ENCODE assay signal across 26 cellular contexts in the genomic region with DNA sequence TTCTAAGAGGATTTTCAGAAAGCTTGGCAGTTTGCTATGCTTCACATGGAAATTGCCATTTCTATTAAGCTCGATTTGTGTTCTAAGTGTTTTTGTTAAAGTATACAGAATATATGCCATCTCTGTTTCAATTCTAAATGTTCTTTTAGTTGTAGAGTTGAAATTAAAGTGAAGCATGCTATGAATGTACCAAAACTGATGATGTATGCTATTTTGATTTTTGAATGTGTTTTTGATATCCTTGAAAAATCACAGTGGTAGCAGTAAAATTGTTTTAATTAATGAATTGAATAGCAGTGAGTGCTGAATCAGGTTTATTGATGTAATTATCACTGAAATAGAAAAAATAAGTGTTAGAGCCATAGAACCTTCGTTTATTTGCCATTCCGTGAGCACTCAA.
"Had no signal": no experiment of that assay in that cellular context is flagged by ENCODE, and none has a peak within 500 bp of the region (broad histone marks: within the 10 kb centered on the region; RNA-seq: fewer than 3 reads in every experiment).

No MANE protein-coding gene starts in this region.

- DNase-seq: colonic mucosa; cortex of kidney; effector CD8-positive, alpha-beta T cell; effector memory CD8-positive, alpha-beta T cell; endodermal cell; erythroblast; esophagus squamous epithelium; foreskin fibroblast; foreskin melanocyte; gastrocnemius medialis; glutamatergic neuron; head of caudate nucleus; heart right ventricle; hippocampal formation; left cardiac atrium; left lung; left ventricle myocardium superior; lower lobe of right lung; mesenchymal stem cell; mucosa of descending colon; naive B cell had no signal

- H3K4me3 ChIP-seq: colonic mucosa, esophagus squamous epithelium, gastrocnemius medialis, heart right ventricle, left lung, lower lobe of right lung, mucosa of descending colon had no signal

- H3K27me3 ChIP-seq: colonic mucosa, esophagus squamous epithelium, gastrocnemius medialis, heart right ventricle, left lung had no signal

- FAIRE-seq: endometrium, islet of Langerhans, keratinocyte had no signal

- H3K4me1 ChIP-seq: colonic mucosa, esophagus squamous epithelium, gastrocnemius medialis, heart right ventricle, left lung, lower lobe of right lung had no signal

- ATAC-seq: effector memory CD8-positive, alpha-beta T cell; esophagus mucosa; gastrocnemius medialis; heart right ventricle; left cardiac atrium; left lung; left ventricle myocardium superior; lower lobe of right lung; mucosa of descending colon had no signal

- H3K36me3 ChIP-seq: colonic mucosa, esophagus squamous epithelium, gastrocnemius medialis, heart right ventricle, left lung, lower lobe of right lung had no signal

- H3K9me3 ChIP-seq: colonic mucosa, esophagus squamous epithelium, gastrocnemius medialis, heart right ventricle, left lung, lower lobe of right lung, mucosa of descending colon had no signal

- H3K27ac ChIP-seq: colonic mucosa, epithelial cell of prostate, esophagus squamous epithelium, gastrocnemius medialis, heart right ventricle, left lung, lower lobe of right lung had no signal
